28 cellular contexts compared by ENCODE assay signal in the genomic region with DNA sequence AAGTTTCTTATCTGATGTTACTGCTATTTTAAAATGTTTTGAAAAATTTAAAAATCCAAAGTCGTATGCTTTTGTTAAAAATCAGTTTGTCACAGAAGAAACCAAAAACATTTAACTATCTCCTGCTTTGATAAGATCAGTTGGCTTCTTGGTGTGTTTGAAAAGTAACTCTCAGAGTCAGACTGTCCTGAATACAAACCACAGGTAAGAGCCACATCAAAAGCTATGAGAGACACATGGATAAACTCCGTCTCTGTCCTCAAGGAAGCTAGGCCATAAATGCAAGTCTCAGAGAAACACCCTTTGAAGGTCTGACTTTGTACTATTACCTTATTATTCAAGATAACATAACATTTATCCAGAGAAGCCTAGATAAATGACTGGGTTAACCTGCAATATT. TPM values are rescaled to one million over a fixed set of nuclear protein-coding genes. Genes with fewer than 3 reads are reported as not detected.
A peak's percentile ranks its signal among the peaks of the same experiment; 100 is the strongest.
DNase-seq lines count a peak whose midpoint lies in the region; ATAC-seq lines count a peak whose summit lies in the region.
"Had no signal": no experiment of that assay in that cellular context is flagged by ENCODE, and none has a peak within 500 bp of the region (broad histone marks: within the 10 kb centered on the region; RNA-seq: fewer than 3 reads in every experiment).

No MANE protein-coding gene starts in this region.

- H3K27me3 Mint-ChIP-seq in activated CD8-positive, alpha-beta memory T cell treated with anti-CD3 and anti-CD28 coated beads, Interleukin-2, amount 10 ng/mL, durations not matched to agents 7 days and 5 days = no peaks in the 10 kb centered on the region
- no peaks in the 10 kb centered on the region for H3K27me3 Mint-ChIP-seq in activated T-helper 1 cell treated with anti-CD3 and anti-CD28 coated beads, Interleukin-12 subunit alpha, Interleukin-12 subunit beta, Interleukin-2, Interleukin-4 antibody, amounts not matched to agents 30 ng/mL and 10 ng/mL and 1 ng/mL, durations not matched to agents 14 hours and 24 hours and 36 hours (ENCODE audit: insufficient read depth)
- no peaks in the 10 kb centered on the region for H3K27me3 Mint-ChIP-seq in naive thymus-derived CD8-positive, alpha-beta T cell
- H3K27me3 Mint-ChIP-seq: stimulated activated naive CD8-positive, alpha-beta T cell treated with anti-CD3 and anti-CD28 coated beads, Interleukin-15, Interleukin-2, amounts not matched to agents 100 ng/mL and 50 ng/mL, for 24 hours had no signal

- peaks cover 48% of the 10 kb centered on the region for H3K36me3 Mint-ChIP-seq in activated CD8-positive, alpha-beta memory T cell treated with anti-CD3 and anti-CD28 coated beads, Interleukin-2, amount 10 ng/mL, durations not matched to agents 7 days and 5 days
- H3K36me3 Mint-ChIP-seq in activated T-helper 1 cell treated with anti-CD3 and anti-CD28 coated beads, Interleukin-12 subunit alpha, Interleukin-12 subunit beta, Interleukin-2, Interleukin-4 antibody, amounts not matched to agents 30 ng/mL and 10 ng/mL and 1 ng/mL, durations not matched to agents 14 hours and 24 hours and 36 hours (ENCODE audit: low read depth) = peaks cover 42% of the 10 kb centered on the region
- peaks cover 5 to 62% (median 13%) of the 10 kb centered on the region in 3 donors for H3K36me3 Mint-ChIP-seq in naive thymus-derived CD8-positive, alpha-beta T cell

- H3K27ac Mint-ChIP-seq in activated CD8-positive, alpha-beta memory T cell treated with anti-CD3 and anti-CD28 coated beads, Interleukin-2, amount 10 ng/mL, durations not matched to agents 7 days and 5 days = no peak overlapping the region
- H3K27ac Mint-ChIP-seq in activated T-helper 1 cell treated with anti-CD3 and anti-CD28 coated beads, Interleukin-12 subunit alpha, Interleukin-12 subunit beta, Interleukin-2, Interleukin-4 antibody, amounts not matched to agents 30 ng/mL and 10 ng/mL and 1 ng/mL, durations not matched to agents 14 hours and 24 hours and 36 hours = no peak overlapping the region
- H3K27ac Mint-ChIP-seq in naive thymus-derived CD8-positive, alpha-beta T cell = peak overlapping the region in 7 of 10 donors; percentile 35 to 93 (median 60)
- H3K27ac Mint-ChIP-seq: immature natural killer cell; T-helper 1 cell treated with Interleukin-12 subunit alpha and Interleukin-12 subunit beta and Interleukin-4 antibody, amounts not matched to agents 30 μg/mL and 1 μg/mL, for 36 hours had no signal

- intact Hi-C loops in activated T-helper 1 cell treated with anti-CD3 and anti-CD28 coated beads, Interleukin-12 subunit alpha, Interleukin-12 subunit beta, Interleukin-2, Interleukin-4 antibody, amounts not matched to agents 30 ng/mL and 10 ng/mL and 1 ng/mL, durations not matched to agents 14 hours and 24 hours and 36 hours (cut with micrococcal nuclease) = no loop called here

- no peak overlapping the region for H3K4me3 Mint-ChIP-seq in activated CD8-positive, alpha-beta memory T cell treated with anti-CD3 and anti-CD28 coated beads, Interleukin-2, amount 10 ng/mL, durations not matched to agents 7 days and 5 days
- peak overlapping the region; percentile 9 for H3K4me3 Mint-ChIP-seq in activated T-helper 1 cell treated with anti-CD3 and anti-CD28 coated beads, Interleukin-12 subunit alpha, Interleukin-12 subunit beta, Interleukin-2, Interleukin-4 antibody, amounts not matched to agents 30 ng/mL and 10 ng/mL and 1 ng/mL, durations not matched to agents 14 hours and 24 hours and 36 hours
- peak overlapping the region in 8 of 10 donors; percentile 2 to 76 (median 33) for H3K4me3 Mint-ChIP-seq in naive thymus-derived CD8-positive, alpha-beta T cell
- H3K4me3 Mint-ChIP-seq: immature natural killer cell; stimulated activated naive CD8-positive, alpha-beta T cell treated with anti-CD3 and anti-CD28 coated beads, Interleukin-15, Interleukin-2, amounts not matched to agents 100 ng/mL and 50 ng/mL, for 24 hours had no signal

- CTCF ChIA-PET in activated CD8-positive, alpha-beta memory T cell treated with anti-CD3 and anti-CD28 coated beads, Interleukin-2, amount 10 ng/mL, durations not matched to agents 7 days and 5 days (lab: Charles Lee) = no interaction called here

- POLR2A ChIA-PET in naive thymus-derived CD8-positive, alpha-beta T cell (lab: Charles Lee) = interaction anchor here (0.6 to 1.6 kb wide), 2 partner anchors 8 to 137 kb away, joined by 3 to 7 read pairs; a partner anchor contains a TSS

- H3K4me1 Mint-ChIP-seq in activated CD8-positive, alpha-beta memory T cell treated with anti-CD3 and anti-CD28 coated beads, Interleukin-2, amount 10 ng/mL, durations not matched to agents 7 days and 5 days = peaks cover 59% of the 10 kb centered on the region
- peaks cover 69% of the 10 kb centered on the region for H3K4me1 Mint-ChIP-seq in activated T-helper 1 cell treated with anti-CD3 and anti-CD28 coated beads, Interleukin-12 subunit alpha, Interleukin-12 subunit beta, Interleukin-2, Interleukin-4 antibody, amounts not matched to agents 30 ng/mL and 10 ng/mL and 1 ng/mL, durations not matched to agents 14 hours and 24 hours and 36 hours (ENCODE audit: low read depth)
- H3K4me1 Mint-ChIP-seq in naive thymus-derived CD8-positive, alpha-beta T cell = peaks cover 37 to 75% (median 71%) of the 10 kb centered on the region in 4 donors

- peak; percentile 70 for ATAC-seq in activated CD8-positive, alpha-beta memory T cell treated with anti-CD3 and anti-CD28 coated beads, Interleukin-2, amount 10 ng/mL, durations not matched to agents 7 days and 5 days
- ATAC-seq in GM18868 (IDR thresholded peaks at IDR 0.05; ENCODE audit: unreplicated experiment) (peak; percentile 66), HG02610 (IDR thresholded peaks at IDR 0.05; ENCODE audit: unreplicated experiment) (no peak)
- ATAC-seq in naive thymus-derived CD8-positive, alpha-beta T cell = peak; percentile 32 to 56
- ATAC-seq: left lobe of liver, psoas muscle had no signal

- no peak overlapping the region for H3K27ac ChIP-seq in substantia nigra (ENCODE audit: low read depth, low read length, poor library complexity, severe bottlenecking)
- H3K27ac ChIP-seq: psoas muscle, sigmoid colon, thyroid gland had no signal

- no peaks in the 10 kb centered on the region for H3K9me3 Mint-ChIP-seq in activated CD8-positive, alpha-beta memory T cell treated with anti-CD3 and anti-CD28 coated beads, Interleukin-2, amount 10 ng/mL, durations not matched to agents 7 days and 5 days (ENCODE audit: low read depth)
- no peaks in the 10 kb centered on the region for H3K9me3 Mint-ChIP-seq in activated T-helper 1 cell treated with anti-CD3 and anti-CD28 coated beads, Interleukin-12 subunit alpha, Interleukin-12 subunit beta, Interleukin-2, Interleukin-4 antibody, amounts not matched to agents 30 ng/mL and 10 ng/mL and 1 ng/mL, durations not matched to agents 14 hours and 24 hours and 36 hours
- no peaks in the 10 kb centered on the region for H3K9me3 Mint-ChIP-seq in naive thymus-derived CD8-positive, alpha-beta T cell
- H3K9me3 Mint-ChIP-seq: immature natural killer cell; stimulated activated naive CD8-positive, alpha-beta T cell treated with anti-CD3 and anti-CD28 coated beads, Interleukin-15, Interleukin-2, amounts not matched to agents 100 ng/mL and 50 ng/mL, for 24 hours; T-helper 1 cell treated with Interleukin-12 subunit alpha and Interleukin-12 subunit beta and Interleukin-4 antibody, amounts not matched to agents 30 μg/mL and 1 μg/mL, for 36 hours had no signal

- no peak for DNase-seq in activated CD8-positive, alpha-beta memory T cell treated with anti-CD3 and anti-CD28 coated beads, Interleukin-2, amount 10 ng/mL, durations not matched to agents 7 days and 5 days
- no peak for DNase-seq in activated CD8-positive, alpha-beta memory T cell treated with anti-CD3 and anti-CD28 coated beads for 24 hours
- DNase-seq in activated T-helper 1 cell treated with anti-CD3 and anti-CD28 coated beads, Interleukin-12 subunit alpha, Interleukin-12 subunit beta, Interleukin-2, Interleukin-4 antibody, amounts not matched to agents 30 ng/mL and 10 ng/mL and 1 ng/mL, durations not matched to agents 14 hours and 24 hours and 36 hours (ENCODE audit: low spot score) = no peak
- no peak for DNase-seq in naive thymus-derived CD8-positive, alpha-beta T cell
- DNase-seq in substantia nigra (lab: John Stamatoyannopoulos, UW) (no peak), mesenteric fat pad (ENCODE audit: low spot score) (no peak)
- DNase-seq: activated CD4-positive, CD25-positive, alpha-beta regulatory T cell treated with anti-CD3 and anti-CD28 coated beads, Interleukin-2, amount 50 U/mL, for 72 hours; activated effector memory CD4-positive, alpha-beta T cell treated with anti-CD3 and anti-CD28 coated beads, Interleukin-2, amount 50 U/mL, for 16 hours; amniotic stem cell; Caco-2; GDM1; hypothalamus; immature natural killer cell; Karpas-422; mesendoderm; MV-4-11; NCI-H1436 treated with DMSO at 0.1 percent for 48 hours; NCI-H774; nucleus accumbens; psoas muscle; RPMI8226; sigmoid colon; thyroid gland had no signal

RNA-seq across cellular contexts. Expression of a gene that starts 7.7 kb away (rescaled TPM):
- total RNA-seq in activated CD8-positive, alpha-beta memory T cell treated with anti-CD3 and anti-CD28 coated beads, Interleukin-2, amount 10 ng/mL, durations not matched to agents 7 days and 5 days = 100 to 1,000 TPM in 1 of 2 experiments, 10 to 100 TPM in 1; 92.2 to 112 TPM
- total RNA-seq in activated T-helper 1 cell treated with anti-CD3 and anti-CD28 coated beads, Interleukin-12 subunit alpha, Interleukin-12 subunit beta, Interleukin-2, Interleukin-4 antibody, amounts not matched to agents 30 ng/mL and 10 ng/mL and 1 ng/mL, durations not matched to agents 14 hours and 24 hours and 36 hours = 104 and 115 TPM in 2 replicates
- total RNA-seq in naive thymus-derived CD8-positive, alpha-beta T cell = 10 to 100 TPM; 87.0 to 96.9 TPM
- 10 to 100 TPM; 71.1 to 78.2 (median 71.9) TPM for polyA plus RNA-seq in naive thymus-derived CD8-positive, alpha-beta T cell
- 66.4 TPM for total RNA-seq in mesenteric fat pad

Comparison
In these comparisons a context has a peak if more than half of its experiments do, and no peak if none do; other contexts are left out.
1. H3K27ac Mint-ChIP-seq: peak in naive thymus-derived CD8-positive, alpha-beta T cell (7 of 10); none in activated CD8-positive, alpha-beta memory T cell treated with anti-CD3 and anti-CD28 coated beads, Interleukin-2, amount 10 ng/mL, durations not matched to agents 7 days and 5 days (single experiment) and activated T-helper 1 cell treated with anti-CD3 and anti-CD28 coated beads, Interleukin-12 subunit alpha, Interleukin-12 subunit beta, Interleukin-2, Interleukin-4 antibody, amounts not matched to agents 30 ng/mL and 10 ng/mL and 1 ng/mL, durations not matched to agents 14 hours and 24 hours and 36 hours (single experiment).